In the genomic region with DNA sequence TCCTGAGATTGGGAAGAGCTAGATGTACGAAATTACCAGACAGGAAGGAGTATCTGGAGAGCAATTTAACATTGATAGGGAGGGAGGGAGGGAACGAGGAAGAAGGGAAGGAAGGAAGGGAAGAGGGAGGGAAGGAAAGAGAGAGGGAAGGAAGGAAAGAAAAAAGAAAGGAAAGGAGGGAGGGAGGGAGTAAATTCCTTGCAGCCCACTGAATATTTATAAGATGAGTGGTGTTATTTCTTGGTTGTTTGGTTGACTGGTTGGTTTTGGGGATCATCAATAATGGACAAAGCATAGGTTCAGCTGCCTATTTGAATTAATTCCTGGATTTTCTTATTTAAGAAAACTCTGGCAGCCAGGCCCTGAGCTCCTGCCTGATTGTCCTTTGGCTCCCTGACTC, we compare ENCODE assay signal across 26 cellular contexts.
"Had no signal": no experiment of that assay in that cellular context is flagged by ENCODE, and none has a peak within 500 bp of the region (broad histone marks: within the 10 kb centered on the region; RNA-seq: fewer than 3 reads in every experiment).

No MANE protein-coding gene starts in this region.

- FAIRE-seq: keratinocyte had no signal

- ATAC-seq: left colon; left lung; lower lobe of right lung; naive thymus-derived CD8-positive, alpha-beta T cell; sciatic nerve; stimulated activated naive B cell treated with anti-CD40 and anti-IgM and Interleukin-4, amounts not matched to agents 10 μg/mL and 1 μg/mL and 100 μg/mL, for 72 hours; stimulated activated naive CD8-positive, alpha-beta T cell treated with anti-CD3 and anti-CD28 coated beads, Interleukin-15, Interleukin-2, amounts not matched to agents 100 U/mL and 50 U/mL, for 24 hours had no signal

- H3K36me3 ChIP-seq: left lung, lower lobe of right lung, ovary, right atrium auricular region, stomach, thyroid gland, transverse colon, upper lobe of left lung, vagina had no signal

- H3K4me3 ChIP-seq: hepatocyte, left lung, lower lobe of right lung, ovary, right atrium auricular region, skin epidermis, stomach, testis, thyroid gland, transverse colon, upper lobe of left lung, vagina had no signal

- H3K4me1 ChIP-seq: left lung, lower lobe of right lung, right atrium auricular region, stomach, testis, thyroid gland, upper lobe of left lung, vagina had no signal

- H3K27me3 ChIP-seq: hepatocyte, left lung, ovary, right atrium auricular region, stomach, testis, thyroid gland, transverse colon, upper lobe of left lung, vagina had no signal

- DNase-seq: left colon; left lung; lower lobe of right lung; mammary epithelial cell; mesenchymal stem cell; naive thymus-derived CD8-positive, alpha-beta T cell; ovary; stimulated activated CD4-positive, alpha-beta T cell treated with anti-CD3 and anti-CD28 coated beads, Interleukin-12 subunit alpha, Interleukin-12 subunit beta, amount 100 ng/mL, for 4 hours; stimulated activated CD4-positive, alpha-beta T cell treated with anti-CD3 and anti-CD28 coated beads, Interleukin-15, amount 100 ng/mL, for 24 hours; stimulated activated CD4-positive, alpha-beta T cell treated with anti-CD3 and anti-CD28 coated beads, Interleukin-2, amount 100 ng/mL, for 24 hours; stimulated activated CD4-positive, alpha-beta T cell treated with anti-CD3 and anti-CD28 coated beads, Interleukin-4, amount 100 ng/mL, for 1 hour; stimulated activated naive B cell treated with anti-CD40 and anti-IgM and Interleukin-4, amounts not matched to agents 10 μg/mL and 1 μg/mL and 100 μg/mL, for 72 hours; stimulated activated naive CD8-positive, alpha-beta T cell treated with anti-CD3 and anti-CD28 coated beads, Interleukin-15, Interleukin-2, amounts not matched to agents 100 U/mL and 50 U/mL, for 24 hours; stomach; testis; thyroid gland; transverse colon; upper lobe of left lung had no signal

- H3K9me3 ChIP-seq: left lung, lower lobe of right lung, ovary, right atrium auricular region, stomach, testis, thyroid gland, transverse colon, upper lobe of left lung, vagina had no signal

- H2AFZ ChIP-seq: hepatocyte had no signal

- H3K4me2 ChIP-seq: hepatocyte had no signal

- H3K4me3 Mint-ChIP-seq: naive thymus-derived CD8-positive, alpha-beta T cell; nephron; stimulated activated naive B cell treated with anti-CD40 and anti-IgM and Interleukin-4, amounts not matched to agents 10 μg/mL and 1 μg/mL and 100 μg/mL, for 72 hours had no signal

- H3K79me2 ChIP-seq: hepatocyte had no signal

- H3K27ac Mint-ChIP-seq: nephron; progenitor cell of endocrine pancreas; stimulated activated naive B cell treated with anti-CD40 and anti-IgM and Interleukin-4, amounts not matched to agents 10 μg/mL and 1 μg/mL and 100 μg/mL, for 72 hours had no signal

- H3K36me3 Mint-ChIP-seq: naive thymus-derived CD8-positive, alpha-beta T cell; stimulated activated naive B cell treated with anti-CD40 and anti-IgM and Interleukin-4, amounts not matched to agents 10 μg/mL and 1 μg/mL and 100 μg/mL, for 72 hours had no signal

- H3K9me3 Mint-ChIP-seq: naive thymus-derived CD8-positive, alpha-beta T cell; nephron; stimulated activated naive B cell treated with anti-CD40 and anti-IgM and Interleukin-4, amounts not matched to agents 10 μg/mL and 1 μg/mL and 100 μg/mL, for 72 hours had no signal

- H3K27ac ChIP-seq: hepatocyte, left lung, lower lobe of right lung, ovary, right atrium auricular region, skin epidermis, stomach, testis, thyroid gland, transverse colon, upper lobe of left lung, vagina had no signal
